Comparison of ENCODE assay signal across 14 cellular contexts in the genomic region with DNA sequence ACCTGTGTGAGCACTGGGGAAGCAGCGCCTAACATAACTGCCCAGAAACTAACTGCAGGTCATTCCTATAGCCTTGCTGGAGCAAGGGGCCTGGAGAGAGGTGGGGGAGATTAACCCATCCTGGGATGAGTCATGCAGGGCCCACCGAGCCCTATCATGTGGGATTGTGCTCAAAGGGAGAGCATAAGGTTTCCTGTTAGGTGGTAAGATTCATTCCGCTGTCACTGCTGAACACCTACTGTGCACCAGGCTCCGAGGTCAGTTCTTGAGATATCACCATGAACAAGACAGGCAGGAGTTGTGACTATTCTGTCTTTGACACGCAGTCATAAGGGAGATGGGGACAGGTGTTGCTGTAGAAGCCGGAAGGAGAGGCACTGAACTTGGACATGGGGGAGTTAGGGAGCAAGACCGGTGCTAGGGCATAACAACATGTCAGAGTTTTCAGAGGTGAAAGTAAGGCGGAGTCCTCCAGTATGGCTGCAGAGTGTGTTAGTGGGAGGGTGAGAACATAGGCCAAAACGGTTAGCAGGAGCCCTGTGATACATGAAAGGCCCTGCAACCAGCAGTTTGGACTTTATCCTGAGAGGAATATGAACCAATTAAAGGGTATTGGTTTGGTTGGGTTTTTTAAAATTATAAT. TPM values are rescaled to one million over a fixed set of nuclear protein-coding genes. Genes with fewer than 3 reads are reported as not detected.
A peak's percentile ranks its signal among the peaks of the same experiment; 100 is the strongest.
DNase-seq lines count a peak whose midpoint lies in the region; ATAC-seq and TF ChIP-seq lines count a peak whose summit lies in the region.
"Had no signal": no experiment of that assay in that cellular context is flagged by ENCODE, and none has a peak within 500 bp of the region (broad histone marks: within the 10 kb centered on the region; RNA-seq: fewer than 3 reads in every experiment).

No MANE protein-coding gene starts in this region.

- H3K27ac ChIP-seq in SU-DHL-6 (ENCODE audit: low read depth, low read length) (no peak overlapping the region), trophoblast cell (ENCODE audit: low read depth, low read length) (no peak overlapping the region), SJCRH30 (no peak overlapping the region)

- no peak for ATAC-seq in effector memory CD8-positive, alpha-beta T cell (replicated peaks)
- no peak for ATAC-seq in HG03520 (IDR thresholded peaks at IDR 0.05; ENCODE audit: unreplicated experiment)

- no peaks in the 10 kb centered on the region for H3F3A ChIP-seq in SU-DHL-6 (ENCODE audit: insufficient read depth)

- H4K8ac ChIP-seq in trophoblast cell (ENCODE audit: low read depth, low read length): no peak overlapping the region

- peaks cover 5% of the 10 kb centered on the region; the same call in 1 of the 2 replicates for H3K36me3 ChIP-seq in SU-DHL-6 (ENCODE audit: low read length)
- peaks cover 0 to 6% of the 10 kb centered on the region in 2 experiments for H3K36me3 ChIP-seq in trophoblast cell (ENCODE audit: control insufficient read depth in 1 of 2, insufficient read depth in 2 of 2, low read length in 2 of 2)
- peaks cover under 1% of the 10 kb centered on the region; the same call in 1 of the 2 replicates for H3K36me3 ChIP-seq in SJCRH30

- whole genome bisulfite sequencing in trophoblast cell (ENCODE audit: extremely low coverage, insufficient coverage, insufficient read length): no CpG with 5 or more reads among the region's 9 CpGs

- H3K27me3 Mint-ChIP-seq in T-helper 1 cell treated with Interleukin-12 subunit alpha and Interleukin-12 subunit beta and Interleukin-4 antibody, amounts not matched to agents 30 μg/mL and 1 μg/mL, for 36 hours (ENCODE audit: low read depth): no peaks in the 10 kb centered on the region
- no peaks in the 10 kb centered on the region for H3K27me3 Mint-ChIP-seq in effector memory CD8-positive, alpha-beta T cell

- no peak overlapping the region for H4K91ac ChIP-seq in trophoblast cell (ENCODE audit: low read depth, low read length)

- H3K4me1 Mint-ChIP-seq in T-helper 1 cell treated with Interleukin-12 subunit alpha and Interleukin-12 subunit beta and Interleukin-4 antibody, amounts not matched to agents 30 μg/mL and 1 μg/mL, for 36 hours (ENCODE audit: low read depth): peaks cover 57% of the 10 kb centered on the region
- peaks cover 54 to 57% of the 10 kb centered on the region in 2 donors for H3K4me1 Mint-ChIP-seq in effector memory CD8-positive, alpha-beta T cell (ENCODE audit: low read depth in 2 of 2)

- peaks cover 9% of the 10 kb centered on the region for H3K79me1 ChIP-seq in trophoblast cell (ENCODE audit: low read length)

- H3K9me2 ChIP-seq in SU-DHL-6 (replicated peaks; ENCODE audit: insufficient read depth, low read length): no peaks in the 10 kb centered on the region

- no peak overlapping the region for H2BK120ac ChIP-seq in trophoblast cell (ENCODE audit: insufficient read depth, low read length, poor library complexity)

- H3K79me2 ChIP-seq in SU-DHL-6 (ENCODE audit: insufficient read depth, low read length) (peaks cover 72% of the 10 kb centered on the region), trophoblast cell (ENCODE audit: control insufficient read depth, insufficient read depth, low read length, poor library complexity) (peaks cover 32% of the 10 kb centered on the region)

- H3K4me2 ChIP-seq in SU-DHL-6 (ENCODE audit: low read depth, low read length, poor library complexity, severe bottlenecking): peak overlapping the region; percentile 98
- H3K4me2 ChIP-seq in trophoblast cell (ENCODE audit: low read length): no peak overlapping the region

- H3K27ac Mint-ChIP-seq in T-helper 1 cell treated with Interleukin-12 subunit alpha and Interleukin-12 subunit beta and Interleukin-4 antibody, amounts not matched to agents 30 μg/mL and 1 μg/mL, for 36 hours: peak overlapping the region; percentile 17
- H3K27ac Mint-ChIP-seq in effector memory CD8-positive, alpha-beta T cell: peak overlapping the region; percentile 98 to 99

- peaks cover 16% of the 10 kb centered on the region for H4K20me1 ChIP-seq in SU-DHL-6 (ENCODE audit: low read depth, low read length)

- H3K9me3 ChIP-seq in SU-DHL-6 (ENCODE audit: insufficient read depth, low read length) (no peaks in the 10 kb centered on the region), trophoblast cell (ENCODE audit: insufficient read depth, low read depth, low read length) (no peaks in the 10 kb centered on the region), SJCRH30 (replicated peaks) (no peaks in the 10 kb centered on the region)
- H3K9me3 ChIP-seq: stomach had no signal

- H3K4me1 ChIP-seq in trophoblast cell (ENCODE audit: control insufficient read depth in 1 of 2, insufficient read depth in 2 of 2, low read length in 2 of 2) (peaks cover 0 to 6% of the 10 kb centered on the region in 2 experiments), SJCRH30 (no peaks in the 10 kb centered on the region)

- H3K27me3 ChIP-seq in SU-DHL-6 (ENCODE audit: low read length) (no peaks in the 10 kb centered on the region), trophoblast cell (ENCODE audit: insufficient read depth, low read length) (no peaks in the 10 kb centered on the region), SJCRH30 (no peaks in the 10 kb centered on the region)
- H3K27me3 ChIP-seq: stomach had no signal

- no peak overlapping the region for H2BK12ac ChIP-seq in trophoblast cell (ENCODE audit: low read length)

- no peak overlapping the region for H3K14ac ChIP-seq in trophoblast cell (ENCODE audit: low read length)

- no peaks in the 10 kb centered on the region for H3K9me3 Mint-ChIP-seq in T-helper 1 cell treated with Interleukin-12 subunit alpha and Interleukin-12 subunit beta and Interleukin-4 antibody, amounts not matched to agents 30 μg/mL and 1 μg/mL, for 36 hours
- no peaks in the 10 kb centered on the region for H3K9me3 Mint-ChIP-seq in effector memory CD8-positive, alpha-beta T cell

- H3K36me3 Mint-ChIP-seq in T-helper 1 cell treated with Interleukin-12 subunit alpha and Interleukin-12 subunit beta and Interleukin-4 antibody, amounts not matched to agents 30 μg/mL and 1 μg/mL, for 36 hours (ENCODE audit: low read depth): peaks cover 23% of the 10 kb centered on the region
- H3K36me3 Mint-ChIP-seq in effector memory CD8-positive, alpha-beta T cell (ENCODE audit: insufficient read depth): peaks cover 39% of the 10 kb centered on the region

- no peak overlapping the region for H2BK5ac ChIP-seq in trophoblast cell (ENCODE audit: low read depth, low read length, poor library complexity)

- no peak overlapping the region for H3K9ac ChIP-seq in SU-DHL-6 (ENCODE audit: low read length)
- no peak overlapping the region for H3K9ac ChIP-seq in trophoblast cell (ENCODE audit: low read length)

- no peak for TF ChIP-seq CTCF in SU-DHL-6 (IDR thresholded peaks at IDR 0.05; ENCODE audit: insufficient read depth, low read length, poor library complexity, severe bottlenecking)

- no peak overlapping the region for H3K23ac ChIP-seq in trophoblast cell (ENCODE audit: low read length)

- no peak overlapping the region for H3K18ac ChIP-seq in trophoblast cell (ENCODE audit: low read length)

- H3K4me3 ChIP-seq in SU-DHL-6 (ENCODE audit: insufficient read depth, low read length, poor library complexity, severe bottlenecking) (no peak overlapping the region), trophoblast cell (ENCODE audit: low read depth, low read length) (no peak overlapping the region), SJCRH30 (no peak overlapping the region)

- no peak overlapping the region for H2AFZ ChIP-seq in SU-DHL-6 (ENCODE audit: low read depth, low read length, severe bottlenecking)
- H2AFZ ChIP-seq in trophoblast cell (ENCODE audit: insufficient read depth, low read length, poor library complexity): no peak overlapping the region

- no peak overlapping the region for H2AK5ac ChIP-seq in trophoblast cell (ENCODE audit: low read length)

- no peak overlapping the region for H4K12ac ChIP-seq in trophoblast cell (ENCODE audit: low read depth, low read length)

- peak overlapping the region; percentile 97 for H3K4me3 Mint-ChIP-seq in T-helper 1 cell treated with Interleukin-12 subunit alpha and Interleukin-12 subunit beta and Interleukin-4 antibody, amounts not matched to agents 30 μg/mL and 1 μg/mL, for 36 hours
- H3K4me3 Mint-ChIP-seq in effector memory CD8-positive, alpha-beta T cell: peak overlapping the region; percentile 96 to 98

- DNase-seq in T-helper 1 cell (no peak), trophoblast cell (no peak), SJCRH30 (no peak), NK-92 (lab: John Stamatoyannopoulos, UW; ENCODE audit: unreplicated experiment) (no peak)
- DNase-seq in effector memory CD8-positive, alpha-beta T cell: no peak
- DNase-seq: 8988T; activated effector memory CD4-positive, alpha-beta T cell treated with anti-CD3 and anti-CD28 coated beads, Interleukin-2, amount 50 U/mL, for 16 hours; effector memory CD4-positive, alpha-beta T cell; head of caudate nucleus; NCI-H1436; stomach had no signal

- peak overlapping the region; percentile 65 for H3K4ac ChIP-seq in trophoblast cell (ENCODE audit: low read depth, low read length)

RNA-seq across cellular contexts. Expression of gene SLC25A38, which starts 2.4 kb away (rescaled TPM):
- polyA plus RNA-seq in trophoblast cell (2013): 20.3 and 21.5 TPM in 2 replicates
- 29.9 and 31.4 TPM in 2 replicates for total RNA-seq in SJCRH30 (2014; rRNA removed; shearing (Covaris generic))

RNA-seq across cellular contexts. Expression of gene RPSA, which starts 20.9 kb away (rescaled TPM):
- polyA plus RNA-seq in trophoblast cell (2013): 1,546 and 1,587 TPM in 2 replicates
- total RNA-seq in SJCRH30 (2014; rRNA removed; shearing (Covaris generic)): 1,936 and 2,046 TPM in 2 replicates

RNA-seq across cellular contexts. Expression of gene CCR8, which starts 56.1 kb away (rescaled TPM):
- not detected in 2 replicates for polyA plus RNA-seq in trophoblast cell (2013)
- total RNA-seq in SJCRH30 (2014; rRNA removed; shearing (Covaris generic)): not detected in 2 replicates
- total RNA-seq: stomach had no signal
- polyA plus RNA-seq: stomach had no signal
